ENCODE assay signal across 11 cellular contexts in genomic region chr19:22784051-22784450, GRCh38. TPM values are rescaled to one million over a fixed set of nuclear protein-coding genes. Genes with fewer than 3 reads are reported as not detected.
DNase-seq lines count a peak whose midpoint lies in the region; ATAC-seq, FAIRE-seq and TF ChIP-seq lines count a peak whose summit lies in the region.
"Had no signal": no experiment of that assay in that cellular context is flagged by ENCODE, and none has a peak within 500 bp of the region (broad histone marks: within the 10 kb centered on the region; RNA-seq: fewer than 3 reads in every experiment).

TSS of gene ZNF99 (minus strand) at chr19:22784151. CDS start at chr19:22784016, 135 bp downstream.

- intact Hi-C loops in K562 (cut with micrococcal nuclease): no loop called here
- intact Hi-C loops in spleen (cut with DNase I; ENCODE audit: low total_unique reads): no loop called here

- H3K27me3 ChIP-seq in K562 (ENCODE audit: control insufficient read depth in 2 of 2, insufficient read depth in 2 of 2, low read length in 2 of 2) (no peaks in the 10 kb centered on the region), spleen (replicated peaks in 1 of 7) (peaks cover 0 to 8% (median 0%) of the 10 kb centered on the region in 7 donors)

- H3K4me2 ChIP-seq in K562 (ENCODE audit: insufficient read depth, low read length): no peak within 1 kb of the TSS

- DNase-seq in HTR-8/SVneo (ENCODE audit: insufficient read length, low spot score) (peak; percentile 15), K562 (ENCODE audit: extremely low read depth in 1 of 4, low spot score in 3 of 4) (no peak), left kidney (ENCODE audit: low read depth, low spot score) (peak; percentile 91), spleen (no peak), H54 (ENCODE audit: insufficient read length, low spot score) (no peak), MV-4-11 (lab: John Stamatoyannopoulos, UW) (no peak), GM10266 (ENCODE audit: extremely low spot score) (no peak)
- DNase-seq: activated naive CD4-positive, alpha-beta T cell treated with Interleukin-2 at 50 U/mL for 16 hours; Caco-2 had no signal

- CTCF ChIA-PET in K562 (lab: Yijun Ruan, JAX; ENCODE audit: low intra/inter-chr PET ratio): no interaction called here

- no TSS peak for BruUV-seq in K562 (replicated peaks; lab: Mats Ljungman, UMichigan)

- H3K9ac ChIP-seq in K562 (ENCODE audit: insufficient read depth in 1 of 2, low read depth in 2 of 2, low read length in 2 of 2): no peak within 1 kb of the TSS

- H3K27ac ChIP-seq in K562 (ENCODE audit: extremely low read depth, low read depth, low read length) (no peak within 1 kb of the TSS), spleen (peak within 1 kb of the TSS in 1 of 8 donors; percentile 32)

- no peaks in the 10 kb centered on the region for H3K36me3 ChIP-seq in K562 (ENCODE audit: control insufficient read depth, insufficient read depth, low read length)
- no peaks in the 10 kb centered on the region for H3K36me3 ChIP-seq in spleen

- in situ Hi-C loops in K562 (cut with MboI): no loop called here

- TF ChIP-seq EP300 in K562 (IDR thresholded peaks at IDR 0.05; ENCODE audit: low read length): no peak

- H2AFZ ChIP-seq in K562 (ENCODE audit: low read depth, low read length): no peak within 1 kb of the TSS

- no peak for FAIRE-seq in HTR-8/SVneo (lab: Jason Lieb, UNC)
- no peak for FAIRE-seq in K562 (lab: Jason Lieb, UNC)
- no peak for FAIRE-seq in H54 (lab: Jason Lieb, UNC)

- TF ChIP-seq CTCF in K562 (IDR thresholded peaks at IDR 0.05 in 2 of 3, conservative IDR thresholded peaks at IDR 0.05 in 1 of 3; ENCODE audit: insufficient read depth in 2 of 3, low read depth in 1 of 3, low read length in 3 of 3): no peak
- TF ChIP-seq CTCF in spleen (IDR thresholded peaks at IDR 0.05 in 8 of 11, conservative IDR thresholded peaks at IDR 0.05 in 3 of 11): no peak
- TF ChIP-seq CTCF in GM10266 (IDR thresholded peaks at IDR 0.05; ENCODE audit: control insufficient read depth, insufficient read depth, low read depth, missing control alignments): no peak

- no peak for TF ChIP-seq RAD21 in K562 (CRISPR knock-in tag; conservative IDR thresholded peaks at IDR 0.05 in 1 of 2, IDR thresholded peaks at IDR 0.05 in 1 of 2)

- POLR2A ChIA-PET in K562 (lab: Yijun Ruan, JAX): no interaction called here

- WGBS in K562 (ENCODE audit: insufficient coverage, low coverage, missing lambda C conversion rate): 2% methylated on average over 9 of the region's 17 CpGs
- 7 to 13% (median 12%) methylated on average over 9 to 17 of the region's 17 CpGs for WGBS in spleen, 5 donors

- H3K4me3 ChIP-seq in K562 (no peak within 1 kb of the TSS), spleen (peak within 1 kb of the TSS; percentile 23 to 62 (median 28))

- H3K9me1 ChIP-seq in K562 (ENCODE audit: control insufficient read depth, insufficient read depth, low read length): no peaks in the 10 kb centered on the region

- no peak for ATAC-seq in K562
- ATAC-seq in GM18511 (IDR thresholded peaks at IDR 0.05; ENCODE audit: unreplicated experiment): no peak

- H4K20me1 ChIP-seq in K562 (replicated peaks; ENCODE audit: control insufficient read depth, insufficient read depth, low read length): no peaks in the 10 kb centered on the region

- no peak for TF ChIP-seq POLR2A in K562 (conservative IDR thresholded peaks at IDR 0.05)
- no peak for TF ChIP-seq POLR2A in spleen (IDR thresholded peaks at IDR 0.05)
- no peak for TF ChIP-seq POLR2A in H54 (IDR thresholded peaks at IDR 0.05; ENCODE audit: low read depth, low read length)

- H3K4me1 ChIP-seq in K562 (replicated peaks in 1 of 2; ENCODE audit: control insufficient read depth in 2 of 2, insufficient read depth in 2 of 2, low read length in 2 of 2) (no peaks in the 10 kb centered on the region), spleen (no peaks in the 10 kb centered on the region)
- H3K4me1 ChIP-seq: Caco-2 had no signal

- H3K9me3 ChIP-seq in K562 (replicated peaks; ENCODE audit: control insufficient read depth, insufficient read depth, low read depth, low read length) (no peaks in the 10 kb centered on the region; the same call in 1 of the 2 replicates), spleen (peaks cover 0 to 86% (median 42%) of the 10 kb centered on the region in 8 donors)
- H3K9me3 ChIP-seq: Caco-2 had no signal

- no peaks in the 10 kb centered on the region for H3K79me2 ChIP-seq in K562 (ENCODE audit: control insufficient read depth, insufficient read depth, low read length)

TF ChIP-seq in K562, 482 proteins besides CTCF, POLR2A, EP300 and RAD21:
- no peak for TF ChIP-seq UBTF (IDR thresholded peaks at IDR 0.05; ENCODE audit: borderline replicate concordance in 1 of 2, low read depth in 2 of 2, low read length in 2 of 2)
- peak; percentile 29 for TF ChIP-seq NFYB (IDR thresholded peaks at IDR 0.05; ENCODE audit: extremely low read depth, insufficient read length)
TF ChIP-seq in K562: peak in this region for 1.

RNA-seq across cellular contexts. Expression of gene ZNF99, which starts in this region (rescaled TPM):
- total RNA-seq in K562 (2011; cell fraction: chromatin; rRNA removed; ENCODE audit: low replicate concordance): not detected in 2 replicates
- not detected in 2 replicates for total RNA-seq in K562 (2011; cell fraction: nucleolus; rRNA removed)
- not detected in 2 replicates for total RNA-seq in K562 (2011; cell fraction: nucleoplasm; rRNA removed)
- total RNA-seq in K562 (2014; rRNA removed) (not detected in 2 replicates), K562 (2014; rRNA removed; fragmentation: Illumina TruSeq; extraction: Trizol) (not detected in 2 replicates), K562 (2015; rRNA removed; fragmentation: Illumina TruSeq; extraction: Trizol) (not detected in 2 replicates), K562 (2021) (not detected in 2 replicates), spleen (under 1 TPM; 0.09 to 0.66 (median 0.22) TPM)
- polyA plus RNA-seq in K562 (2011; rRNA removed) (not detected in 2 replicates), K562 (2014; fragmentation: Illumina TruSeq; extraction: Trizol) (not detected in 2 replicates), K562 (2014; fragmentation: Nextera tagmentation; extraction: Ambion mirVana) (not detected), K562 (2014; rRNA removed) (not detected in 2 replicates), spleen (under 1 TPM; 0.02 to 0.05 (median 0.03) TPM)
- not detected in 2 replicates for polyA plus RNA-seq in K562 (2011; cell fraction: cytosol; rRNA removed)
- polyA plus RNA-seq in K562 (2011; cell fraction: nucleus; rRNA removed): not detected in 2 replicates
- polyA plus RNA-seq in K562 (2012): not detected in 2 replicates
- polyA minus RNA-seq in K562 (2011; rRNA and poly(A)+ RNA removed): not detected in 2 replicates
- not detected in 2 replicates for polyA minus RNA-seq in K562 (2011; cell fraction: cytosol; rRNA and poly(A)+ RNA removed)
- polyA minus RNA-seq in K562 (2011; cell fraction: nucleus; rRNA and poly(A)+ RNA removed): not detected in 2 replicates
- total RNA-seq: Caco-2, pulmonary artery endothelial cell had no signal

Comparison
In these comparisons a context has a peak if more than half of its experiments do, and no peak if none do; other contexts are left out.
1. DNase-seq: peak in HTR-8/SVneo (single experiment) and left kidney (single experiment); none in K562 (0 of 4), spleen (single experiment), H54 (single experiment), MV-4-11 (single experiment) and GM10266 (single experiment).